7 cellular contexts compared by ENCODE assay signal in genomic region chr13:32592082-32592481, GRCh38.
"Had no signal": no experiment of that assay in that cellular context is flagged by ENCODE, and none has a peak within 500 bp of the region (broad histone marks: within the 10 kb centered on the region; RNA-seq: fewer than 3 reads in every experiment).

No MANE protein-coding gene starts in this region.

- H3K9me3 ChIP-seq: HAP-1 had no signal

- DNase-seq: GM23248, GOT3, H7, IMR-90 had no signal

- H3K9ac ChIP-seq: GM23248 had no signal

- H3K4me3 ChIP-seq: GM23248, HAP-1, K562 had no signal

- ATAC-seq: HCT116, K562 had no signal

- H2AFZ ChIP-seq: GM23248 had no signal

- H3K36me3 ChIP-seq: HAP-1 had no signal

- H3K27ac ChIP-seq: GM23248 had no signal
